In the genomic region with DNA sequence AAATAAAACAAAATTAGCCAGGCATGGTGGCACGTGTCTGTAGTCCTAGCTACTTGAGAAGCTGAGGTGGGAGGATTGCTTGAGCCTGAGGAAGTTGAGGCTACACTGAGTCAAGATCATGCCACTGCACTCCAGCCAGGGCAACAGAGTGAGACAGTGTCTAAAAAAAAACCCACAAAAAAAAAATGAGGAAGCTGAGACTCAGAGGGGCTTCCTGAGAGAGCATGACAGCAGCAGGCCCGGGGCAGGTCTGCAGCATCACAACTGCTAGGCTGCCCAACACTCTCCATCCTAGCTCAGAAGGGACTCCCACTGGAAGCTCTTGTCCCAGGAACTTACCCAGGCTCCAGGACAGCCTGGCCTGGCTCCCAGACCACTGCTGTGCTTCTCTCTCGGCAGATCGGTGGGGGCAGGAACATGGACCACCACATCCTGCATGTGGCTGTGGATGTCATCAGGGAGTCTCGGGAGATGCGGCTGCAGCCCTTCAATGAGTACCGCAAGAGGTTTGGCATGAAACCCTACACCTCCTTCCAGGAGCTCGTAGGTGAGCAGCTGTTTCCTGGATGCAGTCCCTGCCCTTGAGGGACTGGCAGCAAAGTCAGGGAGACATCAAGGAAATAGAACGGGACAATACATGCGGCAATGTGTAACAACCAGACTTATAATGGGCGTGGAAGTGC, we compare ENCODE assay signal across 9 cellular contexts. TPM values are rescaled to one million over a fixed set of nuclear protein-coding genes. Genes with fewer than 3 reads are reported as not detected.
DNase-seq lines count a peak whose midpoint lies in the region; ATAC-seq, FAIRE-seq and TF ChIP-seq lines count a peak whose summit lies in the region.
"Had no signal": no experiment of that assay in that cellular context is flagged by ENCODE, and none has a peak within 500 bp of the region (broad histone marks: within the 10 kb centered on the region; RNA-seq: fewer than 3 reads in every experiment).

No MANE protein-coding gene starts in this region.

- no peaks in the 10 kb centered on the region for H3K9me3 Mint-ChIP-seq in stimulated activated naive B cell treated with anti-CD40 and anti-IgM and Interleukin-4, amounts not matched to agents 10 μg/mL and 1 μg/mL and 100 μg/mL, for 72 hours

- POLR2A ChIA-PET in GM12878 (lab: Charles Lee), result interaction anchor here (0.6 to 0.8 kb wide), 2 partner anchors 14 to 37 kb away, joined by 3 to 8 read pairs; no protein-coding TSS in a partner anchor

- no peak for TF ChIP-seq RAD21 in GM12878 (IDR thresholded peaks at IDR 0.05; ENCODE audit: insufficient read depth, low read depth, low read length)

- in situ Hi-C loops in GM12878 (cut with MboI), result no loop called here

- H2AFZ ChIP-seq in GM12878 (ENCODE audit: control insufficient read depth, low read depth, low read length), result no peak overlapping the region; the same call in 1 of the 2 replicates

- ATAC-seq in GM12878 (peak; percentile 84), HG03045 (IDR thresholded peaks at IDR 0.05; ENCODE audit: unreplicated experiment) (no peak)
- ATAC-seq in stimulated activated naive B cell treated with anti-CD40 and anti-IgM and Interleukin-4, amounts not matched to agents 10 μg/mL and 1 μg/mL and 100 μg/mL, for 72 hours (replicated peaks), result peak; percentile 98 to 99

- WGBS in GM12878 (ENCODE audit: insufficient coverage, insufficient replicate concordance, low lambda C conversion rate, missing lambda C conversion rate), result 13% methylated on average over 11 of the region's 11 CpGs

- TF ChIP-seq CTCF in GM12878 (IDR thresholded peaks at IDR 0.05 in 2 of 3, conservative IDR thresholded peaks at IDR 0.05 in 1 of 3; ENCODE audit: control insufficient read depth in 2 of 3, extremely low read depth in 1 of 3, insufficient read depth in 1 of 3, low read depth in 3 of 3, low read length in 3 of 3), result no peak

- intact Hi-C loops in GM12878 (cut with micrococcal nuclease; ENCODE audit: unreplicated experiment), result no loop called here

- FAIRE-seq in GM12878 (lab: Jason Lieb, UNC), result no peak
- FAIRE-seq: A549 had no signal

- H3K36me3 ChIP-seq in GM12878 (ENCODE audit: control insufficient read depth in 2 of 2, insufficient read depth in 2 of 2, low read length in 1 of 2) (no peaks in the 10 kb centered on the region), MG63 (no peaks in the 10 kb centered on the region)

- no TSS peak for BruUV-seq in GM12878 (replicated peaks; lab: Mats Ljungman, UMichigan)

- H3K4me1 Mint-ChIP-seq in stimulated activated naive B cell treated with anti-CD40 and anti-IgM and Interleukin-4, amounts not matched to agents 10 μg/mL and 1 μg/mL and 100 μg/mL, for 72 hours, result peaks cover 37 to 46% of the 10 kb centered on the region in 2 donors

- H3K4me3 Mint-ChIP-seq in stimulated activated naive B cell treated with anti-CD40 and anti-IgM and Interleukin-4, amounts not matched to agents 10 μg/mL and 1 μg/mL and 100 μg/mL, for 72 hours, result peak overlapping the region; percentile 52 to 76

- no peaks in the 10 kb centered on the region for H4K20me1 ChIP-seq in GM12878 (ENCODE audit: control insufficient read depth, insufficient read depth)

- peak overlapping the region; percentile 29; the same call in 1 of the 2 replicates for H3K4me2 ChIP-seq in GM12878 (ENCODE audit: control insufficient read depth, insufficient read depth)
- H3K4me2 ChIP-seq: A549 had no signal

- peaks cover 7 to 15% of the 10 kb centered on the region in 2 donors for H3K36me3 Mint-ChIP-seq in stimulated activated naive B cell treated with anti-CD40 and anti-IgM and Interleukin-4, amounts not matched to agents 10 μg/mL and 1 μg/mL and 100 μg/mL, for 72 hours

- H3K79me2 ChIP-seq in GM12878 (ENCODE audit: control insufficient read depth, insufficient read depth, low read length), result no peaks in the 10 kb centered on the region

- H3K27me3 Mint-ChIP-seq in stimulated activated naive B cell treated with anti-CD40 and anti-IgM and Interleukin-4, amounts not matched to agents 10 μg/mL and 1 μg/mL and 100 μg/mL, for 72 hours, result no peaks in the 10 kb centered on the region

- no peak for TF ChIP-seq EP300 in GM12878 (IDR thresholded peaks at IDR 0.05; ENCODE audit: borderline replicate concordance in 1 of 2, control insufficient read depth in 1 of 2, low read depth in 2 of 2, low read length in 2 of 2)

- DNase-seq in NCI-H748 (lab: John Stamatoyannopoulos, UW; ENCODE audit: unreplicated experiment) (peak; percentile 17), NCI-H748 treated with DMSO at 0.1 percent for 48 hours (lab: John Stamatoyannopoulos, UW) (no peak), Kasumi-1 (lab: John Stamatoyannopoulos, UW) (peak; percentile 93 to 94), GM12878 (ENCODE audit: low read depth, low spot score) (no peak), MG63 (no peak), NCI-H146 treated with DMSO at 0.1 percent for 48 hours (lab: John Stamatoyannopoulos, UW; ENCODE audit: unreplicated experiment) (no peak)
- DNase-seq in stimulated activated naive B cell treated with anti-CD40 and anti-IgM and Interleukin-4, amounts not matched to agents 10 μg/mL and 1 μg/mL and 100 μg/mL, for 72 hours, result peak; percentile 68

- RAD21 ChIA-PET in GM12878 (lab: Charles Lee; ENCODE audit: unreplicated experiment), result interaction anchor here (0.8 kb wide), 1 partner anchor 74 kb away, joined by 4 read pairs; no protein-coding TSS in a partner anchor

- H3K4me3 ChIP-seq in GM12878, result no peak overlapping the region
- no peak overlapping the region for H3K4me3 ChIP-seq in MG63
- H3K4me3 ChIP-seq: A549 had no signal

- SMC1A ChIA-PET in GM12878 (lab: Charles Lee; ENCODE audit: uncharacterized antibody, unreplicated experiment), result interaction anchor here (1.2 kb wide), 1 partner anchor 8 kb away, joined by 3 read pairs; no protein-coding TSS in a partner anchor

- no peak for TF ChIP-seq POLR2A in GM12878 (IDR thresholded peaks at IDR 0.05; ENCODE audit: low read depth, low read length)

- no peak overlapping the region for H3K27ac ChIP-seq in GM12878 (ENCODE audit: control insufficient read depth, insufficient read depth)
- H3K27ac ChIP-seq: A549 had no signal

- peaks cover 8% of the 10 kb centered on the region for H3K4me1 ChIP-seq in GM12878 (ENCODE audit: control insufficient read depth, insufficient read depth, low read length)

- H3K27me3 ChIP-seq in GM12878 (replicated peaks in 1 of 2; ENCODE audit: control insufficient read depth in 2 of 2, insufficient read depth in 2 of 2, low read length in 1 of 2), result no peaks in the 10 kb centered on the region; a peak in 1 of 4 replicates
- no peaks in the 10 kb centered on the region for H3K27me3 ChIP-seq in MG63

- H3K27ac Mint-ChIP-seq in stimulated activated naive B cell treated with anti-CD40 and anti-IgM and Interleukin-4, amounts not matched to agents 10 μg/mL and 1 μg/mL and 100 μg/mL, for 72 hours, result peak overlapping the region; percentile 96

- CTCF ChIA-PET in GM12878 (lab: Yijun Ruan, JAX), result interaction anchor here (0.8 to 2.0 kb wide), 3 partner anchors 74 to 1013 kb away, joined by 3 to 6 read pairs (median 3); no protein-coding TSS in a partner anchor

- H3K9me3 ChIP-seq in GM12878 (replicated peaks; ENCODE audit: control insufficient read depth, insufficient read depth, low read length), result no peaks in the 10 kb centered on the region
- H3K9me3 ChIP-seq in MG63, result no peaks in the 10 kb centered on the region
- H3K9me3 ChIP-seq: A549 had no signal

- H3K9ac ChIP-seq in GM12878 (ENCODE audit: control insufficient read depth, insufficient read depth, low read length), result no peak overlapping the region

TF ChIP-seq in GM12878, 131 proteins besides CTCF, POLR2A, EP300 and RAD21:
- TF ChIP-seq MEF2A (IDR thresholded peaks at IDR 0.05; ENCODE audit: insufficient read depth, low read depth, low read length) (0 out of 2 replicates have a peak, but pooled peaks have one; percentile 32), BHLHE40 (IDR thresholded peaks at IDR 0.05; ENCODE audit: borderline replicate concordance in 1 of 2, low read depth in 2 of 2, low read length in 1 of 2) (peak; percentile 18 to 51; a peak in 1 of 4 replicates), SMC3 (IDR thresholded peaks at IDR 0.05; ENCODE audit: borderline replicate concordance, low read length) (no peak), RUNX3 (IDR thresholded peaks at IDR 0.05; ENCODE audit: low read length) (peak; percentile 36; the same call in 1 of the 2 replicates), STAT1 (conservative IDR thresholded peaks at IDR 0.05) (no peak), EED (IDR thresholded peaks at IDR 0.05; ENCODE audit: low read depth) (0 out of 2 replicates have a peak, but pooled peaks have one; percentile 19), POLR2AphosphoS2 (IDR thresholded peaks at IDR 0.05; ENCODE audit: low read depth, low read length) (no peak)

RNA-seq across cellular contexts. Expression of gene PTGS1, which starts 19.1 kb away (rescaled TPM):
- total RNA-seq in GM12878 (2013; cell fraction: nucleolus; rRNA removed), result 2.3 and 3.1 TPM in 2 replicates
- total RNA-seq in GM12878 (2014; rRNA removed) (0.98 and 1.3 TPM in 2 replicates), GM12878 (2014; rRNA removed; fragmentation: Illumina TruSeq; extraction: Trizol) (0.69 and 0.72 TPM in 2 replicates), GM12878 (2021) (1.2 TPM in 2 replicates)
- polyA plus RNA-seq in GM12878 (2011; ENCODE audit: low read depth), result 1.5 TPM
- polyA plus RNA-seq in GM12878 (2011; rRNA removed) (2.1 and 2.8 TPM in 2 replicates), GM12878 (2014; fragmentation: Illumina TruSeq; extraction: Trizol) (0.78 and 0.84 TPM in 2 replicates), GM12878 (2014; fragmentation: Nextera tagmentation; extraction: Ambion mirVana) (1 to 10 TPM in 1 of 2 experiments, under 1 TPM in 1; 0.60 to 1.1 TPM), GM12878 (2014; rRNA removed) (1.1 and 1.4 TPM in 2 replicates), GM12878 (2016; fragmentation: Nextera tagmentation; extraction: Ambion mirVana) (under 1 TPM; 0.16 to 0.48 TPM)
- polyA plus RNA-seq in GM12878 (2011; cell fraction: cytosol; rRNA removed), result 3.0 and 3.2 TPM in 2 replicates
- 2.8 and 4.0 TPM in 2 replicates for polyA plus RNA-seq in GM12878 (2011; cell fraction: nucleus; rRNA removed)
- 1.4 and 1.6 TPM in 2 replicates for polyA plus RNA-seq in GM12878 (2012)
- 1.4 and 2.4 TPM in 2 replicates for polyA minus RNA-seq in GM12878 (2011; rRNA and poly(A)+ RNA removed)
- polyA minus RNA-seq in GM12878 (2011; cell fraction: cytosol; rRNA and poly(A)+ RNA removed), result 0.62 and 1.3 TPM in 2 replicates
- polyA minus RNA-seq in GM12878 (2011; cell fraction: nucleus; rRNA and poly(A)+ RNA removed), result 0.77 and 0.85 TPM in 2 replicates
- not detected in 2 replicates for total RNA-seq in MG63 (2014; rRNA removed; shearing (Covaris generic); ENCODE audit: low replicate concordance)

Comparison
In these comparisons a context has a peak if more than half of its experiments do, and no peak if none do; other contexts are left out.
1. DNase-seq: peak in NCI-H748 (single experiment), Kasumi-1 (2 of 2) and stimulated activated naive B cell treated with anti-CD40 and anti-IgM and Interleukin-4, amounts not matched to agents 10 μg/mL and 1 μg/mL and 100 μg/mL, for 72 hours (single experiment); none in NCI-H748 treated with DMSO at 0.1 percent for 48 hours (single experiment), GM12878 (single experiment), MG63 (single experiment) and NCI-H146 treated with DMSO at 0.1 percent for 48 hours (single experiment).